In the genomic region with DNA sequence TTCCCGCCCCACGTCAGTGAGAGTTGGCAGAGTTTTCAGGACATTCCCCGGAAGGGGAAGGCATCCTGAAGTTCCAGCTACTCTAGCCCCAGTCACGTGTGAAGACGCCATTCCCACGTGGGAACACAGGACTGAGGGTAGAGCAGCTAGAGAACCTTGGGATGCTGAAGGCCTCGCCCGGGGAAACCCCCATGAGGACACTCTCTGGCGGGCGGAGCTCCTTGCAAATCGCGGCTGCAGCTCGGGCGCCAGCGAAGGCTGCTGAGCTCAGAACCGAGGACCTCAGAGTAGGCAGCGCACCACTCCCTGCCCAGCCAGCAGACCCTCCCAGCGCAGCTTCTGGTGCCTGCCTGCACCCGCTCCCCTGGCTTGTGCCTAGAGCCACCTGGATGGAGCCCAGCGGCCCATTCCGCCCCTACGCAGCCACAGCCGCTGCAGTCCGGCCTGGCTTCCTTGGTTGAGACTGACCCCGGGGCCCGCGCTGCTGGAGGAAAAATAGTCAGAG, we compare ENCODE assay signal across 27 cellular contexts.
"Had no signal": no experiment of that assay in that cellular context is flagged by ENCODE, and none has a peak within 500 bp of the region (broad histone marks: within the 10 kb centered on the region; RNA-seq: fewer than 3 reads in every experiment).

No MANE protein-coding gene starts in this region.

- H3K36me3 ChIP-seq: esophagus muscularis mucosa, gastrocnemius medialis, heart left ventricle had no signal

- DNase-seq: activated CD4-positive, alpha-beta memory T cell treated with anti-CD3 and anti-CD28 coated beads, Interleukin-2, amount 10 ng/mL, durations not matched to agents 7 days and 5 days; activated CD4-positive, alpha-beta T cell treated with anti-CD3 and anti-CD28 coated beads for 1 hour; activated CD4-positive, alpha-beta T cell treated with anti-CD3 and anti-CD28 coated beads for 4 hours; activated CD4-positive, alpha-beta T cell treated with anti-CD3 and anti-CD28 coated beads, Interleukin-2, amount 10 ng/mL, durations not matched to agents 7 days and 5 days; activated CD4-positive, alpha-beta T cell treated with anti-CD3 and anti-CD28 coated beads, Interleukin-2, amount 50 U/mL, for 4 hours; activated CD8-positive, alpha-beta memory T cell treated with anti-CD3 and anti-CD28 coated beads, Interleukin-2, amount 50 U/mL, for 48 hours; activated gamma-delta T cell; activated naive CD4-positive, alpha-beta T cell; activated naive CD4-positive, alpha-beta T cell treated with anti-CD3 and anti-CD28 coated beads, Interleukin-2, amount 50 U/mL, for 16 hours; activated T-cell treated with anti-CD3 and anti-CD28 coated beads for 4 hours; activated T-cell treated with anti-CD3 and anti-CD28 coated beads, Interleukin-2, amount 50 U/mL, for 24 hours; activated T-cell treated with anti-CD3 and anti-CD28 coated beads, Interleukin-2, amount 50 U/mL, for 72 hours; amniotic stem cell; aorta; body of pancreas; caudate nucleus; cortex of kidney; dermis blood vessel endothelial cell; effector CD4-positive, alpha-beta T cell; effector memory CD8-positive, alpha-beta T cell; erythroblast; foreskin keratinocyte; gastrocnemius medialis; glutamatergic neuron; heart left ventricle; T-helper 2 cell had no signal

- H3K4me3 ChIP-seq: body of pancreas, esophagus muscularis mucosa, gastrocnemius medialis, heart left ventricle had no signal

- H3K27me3 ChIP-seq: body of pancreas, foreskin keratinocyte, gastrocnemius medialis had no signal

- ATAC-seq: activated T-cell treated with anti-CD3 and anti-CD28 coated beads, Interleukin-2, amount 50 U/mL, for 72 hours; body of pancreas; effector memory CD8-positive, alpha-beta T cell; foreskin keratinocyte; gastrocnemius medialis; heart left ventricle had no signal

- H3K9me3 ChIP-seq: esophagus muscularis mucosa, gastrocnemius medialis, heart left ventricle had no signal

- H3K27ac ChIP-seq: body of pancreas, esophagus muscularis mucosa, foreskin keratinocyte, gastrocnemius medialis, heart left ventricle had no signal

- H3K4me1 ChIP-seq: body of pancreas, esophagus muscularis mucosa, foreskin keratinocyte, gastrocnemius medialis, heart left ventricle had no signal
